34 cellular contexts compared by ENCODE assay signal in the genomic region with DNA sequence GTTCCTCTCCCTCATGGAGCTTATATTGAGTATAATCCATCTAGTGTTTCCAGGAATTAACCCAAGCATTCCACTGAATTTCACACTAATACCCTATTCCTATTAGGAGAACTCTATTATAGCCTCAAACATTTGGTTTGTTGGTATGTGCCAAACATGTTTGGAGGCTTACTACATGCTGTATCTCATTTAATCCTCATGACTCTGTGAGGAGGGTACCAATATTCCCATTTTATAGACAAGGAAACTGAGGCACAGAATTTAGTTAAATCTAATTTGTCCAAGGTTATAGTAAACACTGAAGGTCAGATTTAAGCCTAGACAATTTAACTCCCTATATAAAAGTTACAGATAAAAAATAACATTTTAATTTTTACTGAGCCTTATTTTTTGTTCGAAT. TPM values are rescaled to one million over a fixed set of nuclear protein-coding genes. Genes with fewer than 3 reads are reported as not detected.
"Had no signal": no experiment of that assay in that cellular context is flagged by ENCODE, and none has a peak within 500 bp of the region (broad histone marks: within the 10 kb centered on the region; RNA-seq: fewer than 3 reads in every experiment).

No MANE protein-coding gene starts in this region.

- H3K27me3 Mint-ChIP-seq: progenitor cell of endocrine pancreas; stimulated activated memory B cell treated with anti-CD40 and anti-IgM and Interleukin-4, amounts not matched to agents 10 μg/mL and 1 μg/mL and 100 μg/mL, for 72 hours; stimulated activated naive CD8-positive, alpha-beta T cell treated with anti-CD3 and anti-CD28 coated beads, Interleukin-15, amount 100 ng/mL, for 72 hours; type B pancreatic cell had no signal

- H3K36me3 Mint-ChIP-seq: natural killer cell had no signal

- H3K9ac ChIP-seq: neural progenitor cell, parathyroid adenoma had no signal

- DNase-seq: natural killer cell; occipital lobe; ovary; posterior cingulate gyrus; psoas muscle; right cardiac atrium; spleen; stimulated activated CD4-positive, alpha-beta T cell treated with anti-CD3 and anti-CD28 coated beads, Interleukin-12 subunit alpha, Interleukin-12 subunit beta, amount 100 ng/mL, for 4 hours; stimulated activated CD4-positive, alpha-beta T cell treated with anti-CD3 and anti-CD28 coated beads, Interleukin-1b, Interleukin-23, amount 100 ng/mL, for 48 hours; stimulated activated CD4-positive, alpha-beta T cell treated with anti-CD3 and anti-CD28 coated beads, Interleukin-4, amount 100 ng/mL, for 1 hour; stimulated activated CD4-positive, alpha-beta T cell treated with anti-CD3 and anti-CD28 coated beads, Interleukin-4, amount 100 ng/mL, for 4 hours; stimulated activated CD8-positive, alpha-beta memory T cell treated with anti-CD3 and anti-CD28 coated beads, Interleukin-4, amount 100 ng/mL, for 48 hours; stimulated activated naive CD4-positive, alpha-beta T cell; stimulated activated naive CD8-positive, alpha-beta T cell treated with anti-CD3 and anti-CD28 coated beads, Interleukin-15, amount 100 ng/mL, for 72 hours; stimulated activated naive CD8-positive, alpha-beta T cell treated with anti-CD3 and anti-CD28 coated beads, Interleukin-15, Interleukin-2, amounts not matched to agents 100 U/mL and 50 U/mL, for 24 hours; substantia nigra; testis; tibial artery; transverse colon; upper lobe of right lung; uterus had no signal

- H3K27me3 ChIP-seq: neural progenitor cell, ovary, spleen, suprapubic skin, testis, tibial artery, transverse colon, upper lobe of right lung, uterus had no signal

- H3K27ac ChIP-seq: neural progenitor cell, ovary, parathyroid adenoma, psoas muscle, skin epidermis, spleen, suprapubic skin, testis, tibial artery, transverse colon, upper lobe of right lung, uterus had no signal

- H3K4me3 Mint-ChIP-seq: natural killer cell; nephron; neural progenitor cell; stimulated activated memory B cell treated with anti-CD40 and anti-IgM and Interleukin-4, amounts not matched to agents 10 μg/mL and 1 μg/mL and 100 μg/mL, for 72 hours; stimulated activated naive CD8-positive, alpha-beta T cell treated with anti-CD3 and anti-CD28 coated beads, Interleukin-15, amount 100 ng/mL, for 72 hours; type B pancreatic cell had no signal

- H3K4me1 ChIP-seq: neural progenitor cell, parathyroid adenoma, psoas muscle, suprapubic skin, testis, tibial artery, upper lobe of right lung, uterus had no signal

- H3K4me2 ChIP-seq: neural progenitor cell, smooth muscle cell had no signal

- H3K4me3 ChIP-seq: neural progenitor cell, ovary, psoas muscle, skin epidermis, smooth muscle cell, spleen, suprapubic skin, testis, tibial artery, transverse colon, upper lobe of right lung, uterus had no signal

- H3K9me3 Mint-ChIP-seq: natural killer cell; nephron; neural progenitor cell; stimulated activated memory B cell treated with anti-CD40 and anti-IgM and Interleukin-4, amounts not matched to agents 10 μg/mL and 1 μg/mL and 100 μg/mL, for 72 hours; stimulated activated naive CD8-positive, alpha-beta T cell treated with anti-CD3 and anti-CD28 coated beads, Interleukin-15, amount 100 ng/mL, for 72 hours; type B pancreatic cell had no signal

- H2AFZ ChIP-seq: neural progenitor cell, parathyroid adenoma had no signal

- H3K36me3 ChIP-seq: ovary, transverse colon, uterus had no signal

- H3K79me2 ChIP-seq: parathyroid adenoma had no signal

- ATAC-seq: natural killer cell; psoas muscle; right cardiac atrium; sciatic nerve; stimulated activated memory B cell treated with anti-CD40 and anti-IgM and Interleukin-4, amounts not matched to agents 10 μg/mL and 1 μg/mL and 100 μg/mL, for 72 hours; stimulated activated naive CD8-positive, alpha-beta T cell treated with anti-CD3 and anti-CD28 coated beads, Interleukin-15, amount 100 ng/mL, for 72 hours; stimulated activated naive CD8-positive, alpha-beta T cell treated with anti-CD3 and anti-CD28 coated beads, Interleukin-15, Interleukin-2, amounts not matched to agents 100 U/mL and 50 U/mL, for 24 hours; upper lobe of right lung had no signal

- H3K9me3 ChIP-seq: ovary, psoas muscle, spleen, suprapubic skin, testis, tibial artery, transverse colon, upper lobe of right lung, uterus had no signal

- H3K4me1 Mint-ChIP-seq: stimulated activated naive CD8-positive, alpha-beta T cell treated with anti-CD3 and anti-CD28 coated beads, Interleukin-15, amount 100 ng/mL, for 72 hours had no signal

RNA-seq across cellular contexts. Expression of gene SPATA45, which starts 19.7 kb away (rescaled TPM):
- total RNA-seq: occipital lobe, osteoblast, ovary, progenitor cell of endocrine pancreas, psoas muscle, right cardiac atrium, smooth muscle cell, suprapubic skin, transverse colon, upper lobe of right lung, urinary bladder, uterus had no signal
- polyA plus RNA-seq: neural cell, ovary, psoas muscle, right cardiac atrium, urinary bladder had no signal
